In the genomic region with DNA sequence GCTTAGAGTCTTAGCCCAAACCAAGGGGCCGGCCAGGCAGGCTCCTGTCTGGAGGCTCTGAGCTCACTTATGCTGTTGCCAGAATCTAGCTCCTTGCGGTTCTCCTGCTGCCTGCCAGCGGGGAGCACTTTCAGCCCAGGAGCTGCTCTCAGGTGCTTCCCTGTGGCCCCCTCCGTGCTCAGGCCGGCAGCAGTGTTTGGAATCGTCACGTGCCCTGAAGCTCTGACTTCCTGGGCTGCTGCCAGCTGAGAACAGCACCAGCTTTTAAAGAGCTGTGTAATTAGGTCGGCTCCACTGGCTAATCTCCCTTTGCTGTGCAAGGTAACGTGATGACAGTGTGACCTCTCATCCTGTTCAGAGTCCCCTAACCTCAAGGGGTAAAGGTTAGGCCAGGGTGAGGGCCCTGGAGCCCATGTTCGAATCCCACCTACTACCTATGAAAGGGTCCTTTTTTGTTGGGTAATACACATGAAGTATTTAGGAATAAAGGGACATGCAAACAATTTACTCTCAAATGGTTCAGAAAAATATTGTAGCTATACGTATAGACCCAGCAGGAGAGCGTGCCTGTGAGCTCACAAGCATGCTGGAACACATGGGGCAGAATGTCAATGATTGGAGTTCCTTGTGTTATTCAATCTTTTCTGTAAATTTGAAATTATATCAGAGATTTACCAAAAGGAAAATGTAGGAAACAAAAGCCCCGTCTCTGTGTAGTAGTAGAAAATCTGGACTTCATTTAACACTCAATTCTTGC, we compare ENCODE assay signal across 8 cellular contexts. TPM values are rescaled to one million over a fixed set of nuclear protein-coding genes. Genes with fewer than 3 reads are reported as not detected.
DNase-seq lines count a peak whose midpoint lies in the region; ATAC-seq and TF ChIP-seq lines count a peak whose summit lies in the region.

No MANE protein-coding gene starts in this region.

- peaks cover 14% of the 10 kb centered on the region for H3K4me1 ChIP-seq in hepatocyte (ENCODE audit: insufficient read depth)
- peaks cover 12 to 14% of the 10 kb centered on the region in 2 experiments for H3K4me1 ChIP-seq in trophoblast cell (ENCODE audit: control insufficient read depth in 1 of 2, insufficient read depth in 2 of 2, low read length in 2 of 2)
- H3K4me1 ChIP-seq in Caco-2, result no peaks in the 10 kb centered on the region

- H3K27me3 Mint-ChIP-seq in WTC11 (ENCODE audit: low read depth), result no peaks in the 10 kb centered on the region
- no peaks in the 10 kb centered on the region for H3K27me3 Mint-ChIP-seq in type B pancreatic cell
- peaks cover 12% of the 10 kb centered on the region for H3K27me3 Mint-ChIP-seq in Caco-2 (ENCODE audit: insufficient read depth, unreplicated experiment)

- peak overlapping the region; percentile 58; the same call in 1 of the 2 replicates for H3K27ac Mint-ChIP-seq in WTC11
- H3K27ac Mint-ChIP-seq in type B pancreatic cell, result peak overlapping the region; percentile 70
- H3K27ac Mint-ChIP-seq in Caco-2 (ENCODE audit: unreplicated experiment), result no peak overlapping the region

- 25% methylated on average over 13 of the region's 13 CpGs for WGBS in hepatocyte (ENCODE audit: low lambda C conversion rate, missing lambda C conversion rate)
- WGBS in trophoblast cell (ENCODE audit: extremely low coverage, insufficient coverage, insufficient read length), result no CpG with 5 or more reads among the region's 13 CpGs

- no TSS peak for BruUV-seq in Caco-2 (replicated peaks; lab: Mats Ljungman, UMichigan)

- no peak overlapping the region for H2BK12ac ChIP-seq in trophoblast cell (ENCODE audit: low read length)

- H2AFZ ChIP-seq in hepatocyte, result no peak overlapping the region
- no peak overlapping the region for H2AFZ ChIP-seq in trophoblast cell (ENCODE audit: insufficient read depth, low read length, poor library complexity)

- no peaks in the 10 kb centered on the region for H3K79me1 ChIP-seq in trophoblast cell (ENCODE audit: low read length)

- H4K91ac ChIP-seq in trophoblast cell (ENCODE audit: low read depth, low read length), result no peak overlapping the region

- H3K23ac ChIP-seq in trophoblast cell (ENCODE audit: low read length), result no peak overlapping the region

- H3K27ac ChIP-seq in hepatocyte, result peak overlapping the region; percentile 42
- H3K27ac ChIP-seq in trophoblast cell (ENCODE audit: low read depth, low read length), result no peak overlapping the region

- H4K20me1 ChIP-seq in hepatocyte (ENCODE audit: insufficient read depth, poor library complexity, severe bottlenecking), result no peaks in the 10 kb centered on the region

- H3K4me2 ChIP-seq in hepatocyte (peak overlapping the region; percentile 46), trophoblast cell (ENCODE audit: low read length) (no peak overlapping the region)

- no peak overlapping the region for H2AK5ac ChIP-seq in trophoblast cell (ENCODE audit: low read length)

- H3K79me2 ChIP-seq in hepatocyte (no peaks in the 10 kb centered on the region), trophoblast cell (ENCODE audit: control insufficient read depth, insufficient read depth, low read length, poor library complexity) (no peaks in the 10 kb centered on the region)

- H3K9me3 Mint-ChIP-seq in WTC11, result no peaks in the 10 kb centered on the region
- no peaks in the 10 kb centered on the region for H3K9me3 Mint-ChIP-seq in type B pancreatic cell
- no peaks in the 10 kb centered on the region for H3K9me3 Mint-ChIP-seq in Caco-2 (ENCODE audit: unreplicated experiment)

- no peak overlapping the region for H4K8ac ChIP-seq in trophoblast cell (ENCODE audit: low read depth, low read length)

- intact Hi-C loops in Caco-2 (cut with micrococcal nuclease; ENCODE audit: unreplicated experiment), result no loop called here

- no peak overlapping the region for H4K12ac ChIP-seq in trophoblast cell (ENCODE audit: low read depth, low read length)

- TF ChIP-seq CTCF in WTC11 (IDR thresholded peaks at IDR 0.05) (no peak), hepatocyte (IDR thresholded peaks at IDR 0.05; ENCODE audit: poor library complexity) (no peak), type B pancreatic cell (conservative IDR thresholded peaks at IDR 0.05) (no peak), Caco-2 (IDR thresholded peaks at IDR 0.05; ENCODE audit: insufficient read depth in 1 of 2, low read depth in 1 of 2, low read length in 1 of 2, severe bottlenecking in 1 of 2, unreplicated experiment in 1 of 2) (no peak)

- no peak overlapping the region for H3K9ac ChIP-seq in trophoblast cell (ENCODE audit: low read length)

- no peaks in the 10 kb centered on the region for H3K9me2 ChIP-seq in hepatocyte (replicated peaks; ENCODE audit: insufficient read depth)

- CTCF ChIA-PET in WTC11 (lab: Charles Lee), result interaction anchor here (0.7 to 3.5 kb wide), 12 partner anchors 16 to 230 kb away, joined by 3 to 14 read pairs (median 5); a partner anchor contains a TSS
- CTCF ChIA-PET in Caco-2 (lab: Charles Lee), result no interaction called here

- no peak overlapping the region for H2BK120ac ChIP-seq in trophoblast cell (ENCODE audit: insufficient read depth, low read length, poor library complexity)

- H3K4ac ChIP-seq in trophoblast cell (ENCODE audit: low read depth, low read length), result no peak overlapping the region

- H3K4me1 Mint-ChIP-seq in WTC11 (peaks cover 32% of the 10 kb centered on the region), type B pancreatic cell (ENCODE audit: unreplicated experiment) (peaks cover 30% of the 10 kb centered on the region), Caco-2 (ENCODE audit: low read depth, unreplicated experiment) (no peaks in the 10 kb centered on the region)

- peak; percentile 78 for ATAC-seq in WTC11

- POLR2A ChIA-PET in WTC11 (lab: Charles Lee), result interaction anchor here (0.6 to 1.5 kb wide), 2 partner anchors 15 to 16 kb away, joined by 3 to 7 read pairs; a partner anchor contains a TSS
- POLR2A ChIA-PET in Caco-2 (lab: Charles Lee), result no interaction called here

- no peak overlapping the region for H3K14ac ChIP-seq in trophoblast cell (ENCODE audit: low read length)

- no peak overlapping the region for H2BK5ac ChIP-seq in trophoblast cell (ENCODE audit: low read depth, low read length, poor library complexity)

- DNase-seq in ELF-1 (ENCODE audit: low read depth, low spot score) (peak; percentile 87), NCI-H1694 (lab: John Stamatoyannopoulos, UW) (peak; percentile 73), WTC11 (ENCODE audit: low spot score) (peak; percentile 64), hepatocyte (ENCODE audit: low spot score) (peak; percentile 84), type B pancreatic cell (ENCODE audit: extremely low spot score, unreplicated experiment) (no peak), trophoblast cell (no peak), Caco-2 (no peak)
- DNase-seq in activated CD8-positive, alpha-beta memory T cell treated with anti-CD3 and anti-CD28 coated beads for 24 hours, result no peak

- no peak overlapping the region for H3K4me3 ChIP-seq in hepatocyte
- H3K4me3 ChIP-seq in trophoblast cell (ENCODE audit: low read depth, low read length), result no peak overlapping the region
- H3K4me3 ChIP-seq in Caco-2 (ENCODE audit: low read depth, low read length), result no peak overlapping the region

- no peaks in the 10 kb centered on the region for H3K36me3 ChIP-seq in hepatocyte (replicated peaks; ENCODE audit: insufficient read depth, low read depth)
- no peaks in the 10 kb centered on the region for H3K36me3 ChIP-seq in trophoblast cell (ENCODE audit: control insufficient read depth in 1 of 2, insufficient read depth in 2 of 2, low read length in 2 of 2)
- no peaks in the 10 kb centered on the region for H3K36me3 ChIP-seq in Caco-2 (ENCODE audit: control insufficient read depth, insufficient read depth, low read length)

- H3K36me3 Mint-ChIP-seq in WTC11 (no peaks in the 10 kb centered on the region), type B pancreatic cell (peaks cover under 1% of the 10 kb centered on the region), Caco-2 (ENCODE audit: insufficient read depth, unreplicated experiment) (no peaks in the 10 kb centered on the region)

- H3K18ac ChIP-seq in trophoblast cell (ENCODE audit: low read length), result no peak overlapping the region

- H3K27me3 ChIP-seq in hepatocyte (no peaks in the 10 kb centered on the region), trophoblast cell (ENCODE audit: insufficient read depth, low read length) (no peaks in the 10 kb centered on the region), Caco-2 (replicated peaks; ENCODE audit: control insufficient read depth, insufficient read depth, low read length) (no peaks in the 10 kb centered on the region)

- H3K4me3 Mint-ChIP-seq in WTC11, result peak overlapping the region; percentile 46
- peak overlapping the region; percentile 52 for H3K4me3 Mint-ChIP-seq in type B pancreatic cell
- no peak overlapping the region for H3K4me3 Mint-ChIP-seq in Caco-2 (ENCODE audit: unreplicated experiment)

- H3K9me3 ChIP-seq in hepatocyte (ENCODE audit: low read depth) (no peaks in the 10 kb centered on the region), trophoblast cell (ENCODE audit: insufficient read depth, low read depth, low read length) (peaks cover 1% of the 10 kb centered on the region), Caco-2 (no peaks in the 10 kb centered on the region)

TF ChIP-seq in WTC11, 78 proteins besides CTCF, POLR2A, EP300 and RAD21 (continues in another document):
- TF ChIP-seq ZNF317 (CRISPR knock-in tag; IDR thresholded peaks at IDR 0.05; ENCODE audit: borderline replicate concordance, low read depth) (no peak), JAZF1 (CRISPR knock-in tag; IDR thresholded peaks at IDR 0.05) (no peak), RORB (CRISPR knock-in tag; IDR thresholded peaks at IDR 0.05) (no peak), IRF2 (CRISPR knock-in tag; IDR thresholded peaks at IDR 0.05; ENCODE audit: borderline replicate concordance, low read depth) (no peak)

RNA-seq across cellular contexts. Expression of a gene that starts 16.6 kb away (rescaled TPM):
- total RNA-seq in WTC11 (2021) (3.6 to 6.3 TPM (median 5.8 TPM) in 3 replicates), hepatocyte (7.9 and 9.2 TPM in 2 replicates), type B pancreatic cell (ENCODE audit: low replicate concordance) (21.2 and 23.9 TPM in 2 replicates), Caco-2 (2022) (3.1 and 3.5 TPM in 2 replicates)
- 3.0 and 3.5 TPM in 2 replicates for polyA plus RNA-seq in hepatocyte
- 3.1 and 3.3 TPM in 2 replicates for polyA plus RNA-seq in trophoblast cell (2013)

RNA-seq across cellular contexts. Expression of a gene that starts 19.0 kb away (rescaled TPM):
- total RNA-seq in WTC11 (2021), result 22.7 to 26.2 TPM (median 24.8 TPM) in 3 replicates
- total RNA-seq in hepatocyte, result 11.6 and 13.6 TPM in 2 replicates
- 25.6 and 28.1 TPM in 2 replicates for polyA plus RNA-seq in hepatocyte
- total RNA-seq in type B pancreatic cell (ENCODE audit: low replicate concordance), result 36.8 and 53.6 TPM in 2 replicates
- 9.3 and 9.5 TPM in 2 replicates for polyA plus RNA-seq in trophoblast cell (2013)
- 41.6 and 53.9 TPM in 2 replicates for total RNA-seq in Caco-2 (2022)

Comparison
In these comparisons a context has a peak if more than half of its experiments do, and no peak if none do; other contexts are left out.
1. DNase-seq: peak in ELF-1 (single experiment), NCI-H1694 (single experiment), WTC11 (single experiment) and hepatocyte (single experiment); none in type B pancreatic cell (single experiment), activated CD8-positive, alpha-beta memory T cell treated with anti-CD3 and anti-CD28 coated beads for 24 hours (single experiment), trophoblast cell (0 of 2) and Caco-2 (0 of 2).